Comparison of ENCODE assay signal across 9 cellular contexts in genomic region chr7:44534501-44534900, GRCh38. TPM values are rescaled to one million over a fixed set of nuclear protein-coding genes. Genes with fewer than 3 reads are reported as not detected.
DNase-seq lines count a peak whose midpoint lies in the region; ATAC-seq lines count a peak whose summit lies in the region.
"Had no signal": no experiment of that assay in that cellular context is flagged by ENCODE, and none has a peak within 500 bp of the region (broad histone marks: within the 10 kb centered on the region; RNA-seq: fewer than 3 reads in every experiment).

No MANE protein-coding gene starts in this region.

- DNase-seq in NCI-H2081 (lab: John Stamatoyannopoulos, UW) (peak; percentile 25 to 32), NCI-H2081 treated with DMSO at 0.1 percent for 48 hours (lab: John Stamatoyannopoulos, UW) (no peak), HT1080 (ENCODE audit: low read depth) (peak; percentile 33), SJCRH30 (peak; percentile 61 to 70), iris pigment epithelial cell (ENCODE audit: low read depth) (peak; percentile 19)
- DNase-seq in activated naive CD4-positive, alpha-beta T cell treated with anti-CD3 and anti-CD28 coated beads, Interleukin-2, amount 10 ng/mL, durations not matched to agents 7 days and 5 days, result peak; percentile 66
- peak; percentile 9 for DNase-seq in stimulated activated CD8-positive, alpha-beta memory T cell treated with anti-CD3 and anti-CD28 coated beads, Interleukin-7, amount 100 ng/mL, for 24 hours (ENCODE audit: low read depth)

- H3K27me3 ChIP-seq in SJCRH30, result no peaks in the 10 kb centered on the region
- H3K27me3 ChIP-seq: BLaER1 treated with 17β-estradiol and CSF1 and Interleukin-3, amounts not matched to agents 10 nM and 100 nM had no signal

- no peaks in the 10 kb centered on the region for H3K4me1 ChIP-seq in SJCRH30

- H3K27me3 Mint-ChIP-seq in activated naive CD4-positive, alpha-beta T cell treated with anti-CD3 and anti-CD28 coated beads, Interleukin-2, amount 10 ng/mL, durations not matched to agents 7 days and 5 days, result peaks cover 12% of the 10 kb centered on the region

- no peaks in the 10 kb centered on the region for H3K9me3 ChIP-seq in SJCRH30 (replicated peaks)
- H3K9me3 ChIP-seq: BLaER1 treated with 17β-estradiol and CSF1 and Interleukin-3, amounts not matched to agents 10 nM and 100 nM had no signal

- CTCF ChIA-PET in activated naive CD4-positive, alpha-beta T cell treated with anti-CD3 and anti-CD28 coated beads, Interleukin-2, amount 10 ng/mL, durations not matched to agents 7 days and 5 days (lab: Charles Lee), result interaction anchor here (0.7 to 3.1 kb wide), 13 partner anchors 9 to 603 kb away, joined by 3 to 21 read pairs (median 4); partner anchors contain the start of gene MYL7

- H3K36me3 ChIP-seq in SJCRH30, result no peaks in the 10 kb centered on the region
- H3K36me3 ChIP-seq: BLaER1 treated with 17β-estradiol and CSF1 and Interleukin-3, amounts not matched to agents 10 nM and 100 nM had no signal

- ATAC-seq in HG02588 (IDR thresholded peaks at IDR 0.05; ENCODE audit: unreplicated experiment), result no peak

- no peak overlapping the region for H3K4me3 ChIP-seq in SJCRH30
- H3K4me3 ChIP-seq: BLaER1 treated with 17β-estradiol and CSF1 and Interleukin-3, amounts not matched to agents 10 nM and 100 nM had no signal

- H3K27ac ChIP-seq in SJCRH30, result no peak overlapping the region
- H3K27ac ChIP-seq: BLaER1 treated with 17β-estradiol and CSF1 and Interleukin-3, amounts not matched to agents 10 nM and 100 nM had no signal

- no peak overlapping the region for H3K27ac Mint-ChIP-seq in activated naive CD4-positive, alpha-beta T cell treated with anti-CD3 and anti-CD28 coated beads, Interleukin-2, amount 10 ng/mL, durations not matched to agents 7 days and 5 days

- H3K4me1 Mint-ChIP-seq in activated naive CD4-positive, alpha-beta T cell treated with anti-CD3 and anti-CD28 coated beads, Interleukin-2, amount 10 ng/mL, durations not matched to agents 7 days and 5 days, result peaks cover 4% of the 10 kb centered on the region

- no peaks in the 10 kb centered on the region for H3K9me3 Mint-ChIP-seq in activated naive CD4-positive, alpha-beta T cell treated with anti-CD3 and anti-CD28 coated beads, Interleukin-2, amount 10 ng/mL, durations not matched to agents 7 days and 5 days

- H3K4me3 Mint-ChIP-seq in activated naive CD4-positive, alpha-beta T cell treated with anti-CD3 and anti-CD28 coated beads, Interleukin-2, amount 10 ng/mL, durations not matched to agents 7 days and 5 days, result no peak overlapping the region

- no peaks in the 10 kb centered on the region for H3K36me3 Mint-ChIP-seq in activated naive CD4-positive, alpha-beta T cell treated with anti-CD3 and anti-CD28 coated beads, Interleukin-2, amount 10 ng/mL, durations not matched to agents 7 days and 5 days

RNA-seq across cellular contexts. Expression of gene NPC1L1, which starts 6.6 kb away (rescaled TPM):
- not detected in 2 replicates for total RNA-seq in HT1080 (2014; rRNA removed; shearing (Covaris generic))
- polyA plus RNA-seq in HT1080 (2015; cell fraction: cytosol; rRNA removed), result not detected in 2 replicates
- not detected in 2 replicates for polyA plus RNA-seq in HT1080 (2015; cell fraction: nucleus; rRNA removed)
- total RNA-seq in SJCRH30 (2014; rRNA removed; shearing (Covaris generic)), result not detected in 2 replicates

RNA-seq across cellular contexts. Expression of gene DDX56, which starts 39.2 kb away (rescaled TPM):
- 159 and 169 TPM in 2 replicates for total RNA-seq in HT1080 (2014; rRNA removed; shearing (Covaris generic))
- 69.1 and 76.0 TPM in 2 replicates for polyA plus RNA-seq in HT1080 (2015; cell fraction: cytosol; rRNA removed)
- 157 and 180 TPM in 2 replicates for polyA plus RNA-seq in HT1080 (2015; cell fraction: nucleus; rRNA removed)
- 88.5 and 90.1 TPM in 2 replicates for total RNA-seq in SJCRH30 (2014; rRNA removed; shearing (Covaris generic))

RNA-seq across cellular contexts. Expression of gene NUDCD3, which starts 44.0 kb away (rescaled TPM):
- 72.3 and 73.7 TPM in 2 replicates for total RNA-seq in HT1080 (2014; rRNA removed; shearing (Covaris generic))
- 35.7 and 47.0 TPM in 2 replicates for polyA plus RNA-seq in HT1080 (2015; cell fraction: cytosol; rRNA removed)
- 69.1 and 93.4 TPM in 2 replicates for polyA plus RNA-seq in HT1080 (2015; cell fraction: nucleus; rRNA removed)
- 57.6 and 60.2 TPM in 2 replicates for total RNA-seq in SJCRH30 (2014; rRNA removed; shearing (Covaris generic))

RNA-seq across cellular contexts. Expression of gene TMED4, which starts 47.5 kb away (rescaled TPM):
- total RNA-seq in HT1080 (2014; rRNA removed; shearing (Covaris generic)), result 71.4 and 76.8 TPM in 2 replicates
- 91.7 and 104 TPM in 2 replicates for polyA plus RNA-seq in HT1080 (2015; cell fraction: cytosol; rRNA removed)
- 106 and 114 TPM in 2 replicates for polyA plus RNA-seq in HT1080 (2015; cell fraction: nucleus; rRNA removed)
- 101 and 114 TPM in 2 replicates for total RNA-seq in SJCRH30 (2014; rRNA removed; shearing (Covaris generic))
